Comparison of ENCODE assay signal across 36 cellular contexts in genomic region chr3:45782381-45782780, GRCh38. TPM values are rescaled to one million over a fixed set of nuclear protein-coding genes. Genes with fewer than 3 reads are reported as not detected.
"Had no signal": no experiment of that assay in that cellular context is flagged by ENCODE, and none has a peak within 500 bp of the region (broad histone marks: within the 10 kb centered on the region; RNA-seq: fewer than 3 reads in every experiment).

No MANE protein-coding gene starts in this region.

- H3K4me3 ChIP-seq: adrenal gland, body of pancreas, breast epithelium had no signal

- H3K27ac ChIP-seq: adrenal gland, body of pancreas, brain microvascular endothelial cell, breast epithelium, VCaP had no signal

- ATAC-seq: activated CD8-positive, alpha-beta T cell treated with anti-CD3 and anti-CD28 coated beads for 36 hours; activated naive CD4-positive, alpha-beta T cell treated with anti-CD3 and anti-CD28 coated beads, Interleukin-2, amount 50 U/mL, for 72 hours; activated T-cell treated with anti-CD3 and anti-CD28 coated beads, Interleukin-2, amount 50 U/mL, for 4 hours; activated T-cell treated with anti-CD3 and anti-CD28 coated beads, Interleukin-2, amount 50 U/mL, for 72 hours; activated T-helper 17 cell treated with anti-CD3 and anti-CD28 coated beads, Interleukin-2, amount 50 U/mL, for 72 hours; body of pancreas had no signal

- DNase-seq: activated B cell treated with CpG ODN at 0.5 μM for 24 hours; activated CD4-positive, alpha-beta memory T cell treated with anti-CD3 and anti-CD28 coated beads for 36 hours; activated CD4-positive, alpha-beta T cell treated with anti-CD3 and anti-CD28 coated beads for 4 hours; activated CD4-positive, alpha-beta T cell treated with anti-CD3 and anti-CD28 coated beads, Interleukin-2, amount 10 ng/mL, durations not matched to agents 24 days and 14 days; activated CD4-positive, alpha-beta T cell treated with anti-CD3 and anti-CD28 coated beads, Interleukin-2, amount 50 U/mL, for 1 hour; activated CD4-positive, alpha-beta T cell treated with anti-CD3 and anti-CD28 coated beads, Interleukin-2, amount 50 U/mL, for 4 hours; activated CD4-positive, CD25-positive, alpha-beta regulatory T cell treated with anti-CD3 and anti-CD28 coated beads, Interleukin-2, amount 50 U/mL, for 72 hours; activated CD8-positive, alpha-beta memory T cell treated with anti-CD3 and anti-CD28 coated beads, Interleukin-2, amount 50 U/mL, for 4 hours; activated CD8-positive, alpha-beta T cell treated with anti-CD3 and anti-CD28 coated beads for 36 hours; activated effector memory CD4-positive, alpha-beta T cell treated with anti-CD3 and anti-CD28 coated beads, Interleukin-2, amount 50 U/mL, for 16 hours; activated gamma-delta T cell treated with Interleukin-2 at 50 U/mL for 16 hours; activated naive CD4-positive, alpha-beta T cell; activated naive CD4-positive, alpha-beta T cell treated with anti-CD3 and anti-CD28 coated beads for 36 hours; activated naive CD4-positive, alpha-beta T cell treated with anti-CD3 and anti-CD28 coated beads, Interleukin-2, amount 50 U/mL, for 16 hours; activated naive CD8-positive, alpha-beta T cell treated with anti-CD3 and anti-CD28 coated beads for 36 hours; activated T-cell treated with anti-CD3 and anti-CD28 coated beads for 4 hours; activated T-cell treated with anti-CD3 and anti-CD28 coated beads, Interleukin-2, amount 50 U/mL, for 1 hour; activated T-cell treated with anti-CD3 and anti-CD28 coated beads, Interleukin-2, amount 50 U/mL, for 4 hours; activated T-cell treated with anti-CD3 and anti-CD28 coated beads, Interleukin-2, amount 50 U/mL, for 72 hours; adrenal gland; amniotic stem cell; aorta; body of pancreas; brain microvascular endothelial cell; central memory CD4-positive, alpha-beta T cell; T-helper 1 cell; T-helper 2 cell; T-helper 9 cell had no signal

- H3K4me1 ChIP-seq: adrenal gland, breast epithelium had no signal

- H3K36me3 ChIP-seq: adrenal gland, brain microvascular endothelial cell, breast epithelium had no signal

- H3K9me3 ChIP-seq: adrenal gland, body of pancreas, breast epithelium had no signal

- H3K27me3 ChIP-seq: adrenal gland, body of pancreas, breast epithelium had no signal

- FAIRE-seq: astrocyte, TTC549 had no signal

RNA-seq across cellular contexts. Expression of gene SLC6A20, which starts 14.0 kb away (rescaled TPM):
- total RNA-seq: activated B cell treated with CpG ODN at 0.5 μM for 24 hours; activated CD4-positive, alpha-beta memory T cell treated with anti-CD3 and anti-CD28 coated beads for 36 hours; activated CD4-positive, alpha-beta T cell treated with anti-CD3 and anti-CD28 coated beads, Interleukin-2, amount 10 ng/mL, durations not matched to agents 24 days and 14 days; activated CD8-positive, alpha-beta T cell treated with anti-CD3 and anti-CD28 coated beads for 36 hours; activated naive CD4-positive, alpha-beta T cell treated with anti-CD3 and anti-CD28 coated beads for 36 hours; activated naive CD4-positive, alpha-beta T cell treated with anti-CD3 and anti-CD28 coated beads, Interleukin-2, amount 50 U/mL, for 72 hours; activated naive CD8-positive, alpha-beta T cell treated with anti-CD3 and anti-CD28 coated beads for 36 hours; activated T-cell treated with anti-CD3 and anti-CD28 coated beads, Interleukin-2, amount 50 U/mL, for 4 hours; activated T-cell treated with anti-CD3 and anti-CD28 coated beads, Interleukin-2, amount 50 U/mL, for 72 hours; activated T-helper 1 cell treated with anti-CD3 and anti-CD28 coated beads, Interleukin-12 subunit alpha, Interleukin-12 subunit beta, Interleukin-2, Interleukin-4 antibody, amounts not matched to agents 30 ng/mL and 10 ng/mL and 1 ng/mL, durations not matched to agents 14 hours and 24 hours and 36 hours; activated T-helper 17 cell treated with anti-CD3 and anti-CD28 coated beads, Interleukin-2, amount 50 U/mL, for 72 hours; astrocyte; cardiac septum had no signal
